Comparison of ENCODE assay signal across 33 cellular contexts in genomic region chr6:138253731-138254130, GRCh38. TPM values are rescaled to one million over a fixed set of nuclear protein-coding genes. Genes with fewer than 3 reads are reported as not detected.
"Had no signal": no experiment of that assay in that cellular context is flagged by ENCODE, and none has a peak within 500 bp of the region (broad histone marks: within the 10 kb centered on the region; RNA-seq: fewer than 3 reads in every experiment).

No MANE protein-coding gene starts in this region.

- H3K9me3 Mint-ChIP-seq: activated CD8-positive, alpha-beta T cell treated with anti-CD3 and anti-CD28 coated beads for 36 hours; activated naive CD8-positive, alpha-beta T cell treated with anti-CD3 and anti-CD28 coated beads, Interleukin-2, amount 10 ng/mL, durations not matched to agents 7 days and 5 days; activated T-cell treated with anti-CD3 and anti-CD28 coated beads, Interleukin-2, amount 50 U/mL, for 72 hours; activated T-helper 2 cell treated with anti-CD3 and anti-CD28 coated beads, Interferon-gamma antibody, Interleukin-2, Interleukin-4, amounts not matched to agents 10 μg/mL and 5 μg/mL and 100 μg/mL, durations not matched to agents 14 hours and 24 hours and 36 hours had no signal

- H3K4me3 Mint-ChIP-seq: activated CD8-positive, alpha-beta T cell treated with anti-CD3 and anti-CD28 coated beads for 36 hours; activated naive CD8-positive, alpha-beta T cell treated with anti-CD3 and anti-CD28 coated beads, Interleukin-2, amount 10 ng/mL, durations not matched to agents 7 days and 5 days; activated T-cell treated with anti-CD3 and anti-CD28 coated beads, Interleukin-2, amount 50 U/mL, for 72 hours; IgD-negative memory B cell had no signal

- DNase-seq: activated CD4-positive, alpha-beta T cell treated with anti-CD3 and anti-CD28 coated beads for 4 hours; activated CD8-positive, alpha-beta memory T cell treated with anti-CD3 and anti-CD28 coated beads, Interleukin-2, amount 50 U/mL, for 4 hours; activated CD8-positive, alpha-beta T cell treated with anti-CD3 and anti-CD28 coated beads for 36 hours; activated gamma-delta T cell treated with Interleukin-2 at 50 U/mL for 16 hours; activated naive CD4-positive, alpha-beta T cell treated with anti-CD3 and anti-CD28 coated beads, Interleukin-2, amount 50 U/mL, for 16 hours; activated naive CD8-positive, alpha-beta T cell treated with anti-CD3 and anti-CD28 coated beads, Interleukin-2, amount 10 ng/mL, durations not matched to agents 7 days and 5 days; activated T-cell treated with anti-CD3 and anti-CD28 coated beads, Interleukin-2, amount 50 U/mL, for 72 hours; adrenal gland; anterior cingulate cortex; central memory CD4-positive, alpha-beta T cell; KG1; NCI-H1048; NCI-H1436; NCI-H1694 treated with DMSO at 0.1 percent for 48 hours; NCI-H2029 treated with DMSO at 0.1 percent for 48 hours; NCI-H2227 treated with DMSO at 0.1 percent for 48 hours; NCI-H446 treated with DMSO at 0.1 percent for 48 hours; NCI-H526 treated with DMSO at 0.1 percent for 48 hours; NCI-H82; NK-92 treated with Interleukin-12 subunit alpha and Interleukin-12 subunit beta, amount 100 ng/mL, for 24 hours; OCI-M1; RPMI8226; SJCRH30; SK-N-SH; T-helper 1 cell had no signal

- H3K27ac Mint-ChIP-seq: activated CD8-positive, alpha-beta T cell treated with anti-CD3 and anti-CD28 coated beads for 36 hours; activated naive CD8-positive, alpha-beta T cell treated with anti-CD3 and anti-CD28 coated beads, Interleukin-2, amount 10 ng/mL, durations not matched to agents 7 days and 5 days; activated T-cell treated with anti-CD3 and anti-CD28 coated beads, Interleukin-2, amount 50 U/mL, for 72 hours; activated T-helper 2 cell treated with anti-CD3 and anti-CD28 coated beads, Interferon-gamma antibody, Interleukin-2, Interleukin-4, amounts not matched to agents 10 μg/mL and 5 μg/mL and 100 μg/mL, durations not matched to agents 14 hours and 24 hours and 36 hours; IgD-negative memory B cell had no signal

- H3K4me1 Mint-ChIP-seq: activated naive CD8-positive, alpha-beta T cell treated with anti-CD3 and anti-CD28 coated beads, Interleukin-2, amount 10 ng/mL, durations not matched to agents 7 days and 5 days; IgD-negative memory B cell had no signal

- ATAC-seq: activated CD4-positive, CD25-positive, alpha-beta regulatory T cell treated with anti-CD3 and anti-CD28 coated beads, Interleukin-2, amount 50 U/mL, for 24 hours; activated CD8-positive, alpha-beta T cell treated with anti-CD3 and anti-CD28 coated beads for 36 hours; activated T-cell treated with anti-CD3 and anti-CD28 coated beads, Interleukin-2, amount 50 U/mL, for 72 hours; Panc1; Right ventricle myocardium inferior had no signal

- H3K36me3 Mint-ChIP-seq: activated naive CD8-positive, alpha-beta T cell treated with anti-CD3 and anti-CD28 coated beads, Interleukin-2, amount 10 ng/mL, durations not matched to agents 7 days and 5 days; IgD-negative memory B cell had no signal

- H3K27ac ChIP-seq: adrenal gland, SJCRH30 had no signal

RNA-seq across cellular contexts. Expression of gene PBOV1, which starts 35.4 kb away (rescaled TPM):
- total RNA-seq: activated CD8-positive, alpha-beta T cell treated with anti-CD3 and anti-CD28 coated beads for 36 hours; activated naive CD8-positive, alpha-beta T cell treated with anti-CD3 and anti-CD28 coated beads, Interleukin-2, amount 10 ng/mL, durations not matched to agents 7 days and 5 days; activated T-cell treated with anti-CD3 and anti-CD28 coated beads, Interleukin-2, amount 50 U/mL, for 72 hours; activated T-helper 2 cell treated with anti-CD3 and anti-CD28 coated beads, Interferon-gamma antibody, Interleukin-2, Interleukin-4, amounts not matched to agents 10 μg/mL and 5 μg/mL and 100 μg/mL, durations not matched to agents 14 hours and 24 hours and 36 hours; adrenal gland; LHCN-M2; M059J; Right ventricle myocardium inferior; SJCRH30; T-helper 2 cell treated with Interferon-gamma antibody and Interleukin-4, amounts not matched to agents 100 ng/mL and 5 ng/mL, for 36 hours had no signal
